18 cellular contexts compared by ENCODE assay signal in the genomic region with DNA sequence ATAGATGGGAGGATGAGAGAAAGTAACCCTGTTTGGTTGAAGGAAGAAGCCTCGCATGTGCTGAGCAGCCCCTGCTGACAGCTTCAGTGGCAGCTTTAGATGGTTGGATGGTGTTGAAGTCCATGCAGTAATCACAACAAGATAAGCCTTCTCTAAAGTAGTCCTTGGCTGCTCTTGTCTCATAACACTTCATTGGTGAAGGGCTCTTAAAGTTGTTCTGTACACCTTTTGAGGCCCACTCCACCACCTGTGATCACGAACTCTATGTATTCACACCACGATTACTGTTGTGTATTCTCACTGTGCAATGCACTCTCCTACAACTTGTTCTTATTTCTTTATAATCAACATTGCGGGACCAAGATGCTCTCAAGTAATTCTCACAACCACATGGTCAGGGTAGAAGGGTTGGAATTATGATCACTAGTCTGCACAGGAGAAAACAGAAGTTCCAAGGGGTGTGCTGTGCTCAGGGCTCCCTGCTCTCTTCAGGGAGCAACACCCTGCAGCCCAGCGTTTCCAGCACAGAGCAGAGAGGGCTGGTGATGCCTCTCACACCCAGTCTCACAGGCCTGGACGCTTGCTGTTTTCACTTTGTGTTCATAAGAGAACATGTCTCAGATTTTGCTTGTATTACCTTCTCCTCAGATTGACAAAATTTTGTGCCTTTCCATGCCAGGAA.
"Had no signal": no experiment of that assay in that cellular context is flagged by ENCODE, and none has a peak within 500 bp of the region (broad histone marks: within the 10 kb centered on the region; RNA-seq: fewer than 3 reads in every experiment).

No MANE protein-coding gene starts in this region.

- H3K36me3 Mint-ChIP-seq: activated naive CD4-positive, alpha-beta T cell treated with anti-CD3 and anti-CD28 coated beads, Interleukin-2, amount 50 U/mL, for 24 hours; brain; naive thymus-derived CD4-positive, alpha-beta T cell had no signal

- H3K27me3 Mint-ChIP-seq: brain had no signal

- H3K4me3 ChIP-seq: heart right ventricle, spleen, thoracic aorta had no signal

- H3K27me3 ChIP-seq: heart right ventricle, spleen had no signal

- H3K27ac ChIP-seq: epithelial cell of prostate, heart right ventricle, spleen had no signal

- H3K4me3 Mint-ChIP-seq: activated CD8-positive, alpha-beta T cell treated with anti-CD3 and anti-CD28 coated beads, Interleukin-2, amount 10 ng/mL, durations not matched to agents 7 days and 5 days; activated naive CD4-positive, alpha-beta T cell treated with anti-CD3 and anti-CD28 coated beads, Interleukin-2, amount 50 U/mL, for 24 hours; activated T-helper 1 cell treated with anti-CD3 and anti-CD28 coated beads, Interleukin-12 subunit alpha, Interleukin-12 subunit beta, Interleukin-2, Interleukin-4 antibody, amounts not matched to agents 30 ng/mL and 10 ng/mL and 1 ng/mL, durations not matched to agents 14 hours and 24 hours and 36 hours; brain; naive thymus-derived CD4-positive, alpha-beta T cell; neural crest cell had no signal

- H3K36me3 ChIP-seq: heart right ventricle, spleen, thoracic aorta had no signal

- H3K4me1 Mint-ChIP-seq: activated naive CD4-positive, alpha-beta T cell treated with anti-CD3 and anti-CD28 coated beads, Interleukin-2, amount 50 U/mL, for 24 hours; brain; naive thymus-derived CD4-positive, alpha-beta T cell had no signal

- H3K27ac Mint-ChIP-seq: activated CD8-positive, alpha-beta T cell treated with anti-CD3 and anti-CD28 coated beads, Interleukin-2, amount 10 ng/mL, durations not matched to agents 7 days and 5 days; activated naive CD4-positive, alpha-beta T cell treated with anti-CD3 and anti-CD28 coated beads, Interleukin-2, amount 50 U/mL, for 24 hours; activated T-helper 1 cell treated with anti-CD3 and anti-CD28 coated beads, Interleukin-12 subunit alpha, Interleukin-12 subunit beta, Interleukin-2, Interleukin-4 antibody, amounts not matched to agents 30 ng/mL and 10 ng/mL and 1 ng/mL, durations not matched to agents 14 hours and 24 hours and 36 hours; naive thymus-derived CD4-positive, alpha-beta T cell had no signal

- DNase-seq: activated CD4-positive, alpha-beta T cell treated with anti-CD3 and anti-CD28 coated beads for 1 hour; activated CD4-positive, alpha-beta T cell treated with anti-CD3 and anti-CD28 coated beads, Interleukin-2, amount 50 U/mL, for 1 hour; activated CD8-positive, alpha-beta T cell treated with anti-CD3 and anti-CD28 coated beads, Interleukin-2, amount 10 ng/mL, durations not matched to agents 7 days and 5 days; activated gamma-delta T cell; anterior cingulate cortex; foreskin fibroblast; heart right ventricle; naive thymus-derived CD4-positive, alpha-beta T cell; spleen; stimulated activated CD4-positive, alpha-beta T cell treated with anti-CD3 and anti-CD28 coated beads, Interleukin-4, amount 100 ng/mL, for 24 hours; stimulated activated naive CD4-positive, alpha-beta T cell treated with Interleukin-2 at 50 U/mL for 16 hours; T-helper 9 cell had no signal

- H3K4me1 ChIP-seq: heart right ventricle, spleen had no signal
